8 cellular contexts compared by ENCODE assay signal in the genomic region with DNA sequence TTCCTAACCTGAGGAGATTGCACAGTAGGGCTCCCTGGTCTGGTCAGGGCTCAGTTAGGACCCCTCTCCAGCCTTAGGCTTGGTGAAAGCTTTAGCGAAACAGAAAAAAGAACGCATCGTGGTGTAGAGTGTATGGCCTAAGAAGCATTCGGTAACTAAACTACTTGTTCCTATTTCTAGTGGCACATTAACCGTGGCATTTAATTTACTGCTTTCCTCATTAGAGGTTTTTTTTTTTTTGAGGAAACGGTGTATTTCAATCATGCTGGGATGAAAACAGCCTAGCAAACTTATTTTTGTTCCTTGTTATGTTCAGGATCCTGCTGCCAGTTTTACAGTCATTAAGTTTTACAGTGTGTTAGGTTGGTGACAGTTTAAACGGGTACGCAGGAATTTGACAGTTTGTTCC. TPM values are rescaled to one million over a fixed set of nuclear protein-coding genes. Genes with fewer than 3 reads are reported as not detected.
DNase-seq lines count a peak whose midpoint lies in the region; ATAC-seq and TF ChIP-seq lines count a peak whose summit lies in the region.

No MANE protein-coding gene starts in this region.

- DNase-seq in heart right ventricle (no peak), Right ventricle myocardium inferior (ENCODE audit: missing footprints) (no peak), adrenal gland (no peak), lower lobe of right lung (no peak), vagina (ENCODE audit: extremely low spot score in 2 of 2) (no peak), NCI-H2171 treated with DMSO at 0.1 percent for 48 hours (lab: John Stamatoyannopoulos, UW) (no peak)

- H3K9me3 ChIP-seq in heart right ventricle = no peaks in the 10 kb centered on the region
- H3K9me3 ChIP-seq in adrenal gland (replicated peaks in 1 of 3) = no peaks in the 10 kb centered on the region
- H3K9me3 ChIP-seq in lower lobe of right lung = no peaks in the 10 kb centered on the region
- H3K9me3 ChIP-seq in vagina = no peaks in the 10 kb centered on the region

- H3K4me3 ChIP-seq in heart right ventricle (peak overlapping the region; percentile 84 to 97 (median 94)), adrenal gland (peak overlapping the region in 3 of 4 donors; percentile 77 to 93 (median 80)), lower lobe of right lung (peak overlapping the region; percentile 93), vagina (peak overlapping the region; percentile 83 to 86)

- H3K36me3 ChIP-seq in heart right ventricle (no peaks in the 10 kb centered on the region), adrenal gland (replicated peaks in 1 of 2) (no peaks in the 10 kb centered on the region), lower lobe of right lung (no peaks in the 10 kb centered on the region), vagina (no peaks in the 10 kb centered on the region)

- TF ChIP-seq CTCF in heart right ventricle (IDR thresholded peaks at IDR 0.05) = no peak
- TF ChIP-seq CTCF in adrenal gland (IDR thresholded peaks at IDR 0.05) = no peak
- no peak for TF ChIP-seq CTCF in lower lobe of right lung (IDR thresholded peaks at IDR 0.05)
- no peak for TF ChIP-seq CTCF in vagina (IDR thresholded peaks at IDR 0.05)

- TF ChIP-seq POLR2A in adrenal gland (IDR thresholded peaks at IDR 0.05) (no peak), vagina (IDR thresholded peaks at IDR 0.05) (no peak)

- ATAC-seq in heart right ventricle (peak in 2 of 8 donors; percentile 69 to 73), Right ventricle myocardium inferior (no peak), HG03342 (IDR thresholded peaks at IDR 0.05; ENCODE audit: unreplicated experiment) (peak; percentile 38), lower lobe of right lung (no peak), HG03039 (IDR thresholded peaks at IDR 0.05; ENCODE audit: unreplicated experiment) (no peak)

- WGBS in heart right ventricle, 2 donors = 20 to 26% methylated on average over 8 of the region's 8 CpGs
- 13 to 19% (median 17%) methylated on average over 8 of the region's 8 CpGs for WGBS in adrenal gland, 4 donors

- peak overlapping the region; percentile 67 to 99 (median 94) for H3K27ac ChIP-seq in heart right ventricle
- H3K27ac ChIP-seq in adrenal gland = peak overlapping the region; percentile 75 to 96 (median 93)
- peak overlapping the region; percentile 97 for H3K27ac ChIP-seq in lower lobe of right lung
- peak overlapping the region; percentile 95 for H3K27ac ChIP-seq in vagina

- intact Hi-C loops in heart right ventricle (cut with DNase I) = loop anchor here in 1 of 10 donors (10.0 kb wide), 1 partner anchor 475 kb away; a partner anchor contains a TSS
- intact Hi-C loops in Right ventricle myocardium inferior (cut with DNase I) = no loop called here
- intact Hi-C loops in adrenal gland (cut with DNase I) = no loop called here
- intact Hi-C loops in lower lobe of right lung (cut with DNase I) = no loop called here
- intact Hi-C loops in vagina (cut with DNase I) = no loop called here

- H3K27me3 ChIP-seq in heart right ventricle (no peaks in the 10 kb centered on the region), adrenal gland (no peaks in the 10 kb centered on the region), lower lobe of right lung (ENCODE audit: low read depth) (no peaks in the 10 kb centered on the region), vagina (no peaks in the 10 kb centered on the region)

- peaks cover 0 to 43% (median 27%) of the 10 kb centered on the region in 9 donors for H3K4me1 ChIP-seq in heart right ventricle
- H3K4me1 ChIP-seq in adrenal gland (replicated peaks in 1 of 2) = peaks cover 6 to 44% of the 10 kb centered on the region in 2 donors
- H3K4me1 ChIP-seq in lower lobe of right lung = peaks cover 20% of the 10 kb centered on the region
- peaks cover 25% of the 10 kb centered on the region for H3K4me1 ChIP-seq in vagina

RNA-seq across cellular contexts. Expression of a gene that starts 0.5 kb away (rescaled TPM):
- total RNA-seq in heart right ventricle (10 to 100 TPM; 25.5 to 50.0 (median 37.0) TPM), Right ventricle myocardium inferior (33.1 TPM), adrenal gland (100 to 1,000 TPM in 1 of 8 donors, 10 to 100 TPM in 7; 42.7 to 154 (median 59.3) TPM), lower lobe of right lung (82.7 TPM), vagina (66.5 TPM)
- polyA plus RNA-seq in heart right ventricle (1 to 10 TPM; 5.6 to 7.3 TPM), adrenal gland (10 to 100 TPM in 1 of 3 donors, 1 to 10 TPM in 2; 3.7 to 27.7 (median 8.0) TPM)
